In the genomic region with DNA sequence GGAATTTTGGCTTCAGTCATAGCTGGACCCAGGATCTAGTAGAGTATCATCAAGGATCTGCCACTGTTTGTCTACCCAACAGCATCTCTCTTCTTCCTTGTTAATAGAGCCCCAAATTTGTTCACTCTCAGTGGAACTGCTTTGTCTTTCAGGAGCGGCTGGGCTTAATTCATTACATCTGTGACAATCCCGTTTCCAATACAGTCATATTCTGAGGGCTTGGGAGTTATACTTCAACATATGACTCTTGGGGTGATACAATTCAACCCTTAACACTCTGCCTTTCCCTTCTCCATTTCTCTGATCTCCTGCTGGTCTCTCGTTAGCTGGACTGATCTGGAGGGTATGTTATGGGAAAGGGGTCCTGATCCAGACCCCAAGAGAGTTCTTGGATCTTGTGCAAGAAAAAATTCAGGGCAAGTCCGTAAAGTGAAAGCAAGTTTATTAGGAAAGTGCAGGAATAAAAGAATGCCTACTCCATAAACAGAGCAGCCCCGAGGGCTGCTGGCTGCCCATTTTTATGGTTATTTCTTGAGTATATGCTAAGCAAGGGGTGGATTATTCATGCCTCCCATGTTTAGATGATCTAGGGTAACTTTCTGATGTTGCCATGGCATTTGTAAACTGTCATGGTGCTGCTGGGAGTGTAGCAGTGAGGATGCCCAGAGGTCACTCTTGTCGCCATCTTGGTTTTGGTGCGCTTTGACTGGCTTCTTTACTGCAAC, we compare ENCODE assay signal across 1 cellular context.
TF ChIP-seq lines count a peak whose summit lies in the region.

No MANE protein-coding gene starts in this region.

TF ChIP-seq in GM23338, 12 proteins besides CTCF, POLR2A, EP300 and RAD21 (continued from another document):
- no peak for TF ChIP-seq REST (IDR thresholded peaks at IDR 0.05; ENCODE audit: unreplicated experiment)
- TF ChIP-seq CREB1 (CRISPR knock-in tag; IDR thresholded peaks at IDR 0.05; ENCODE audit: low read depth) = no peak
- TF ChIP-seq EZH2 (IDR thresholded peaks at IDR 0.05; ENCODE audit: low read depth, unreplicated experiment) = no peak
- no peak for TF ChIP-seq ETS1 (IDR thresholded peaks at IDR 0.05)
- no peak for TF ChIP-seq STAT1 (IDR thresholded peaks at IDR 0.05; ENCODE audit: unreplicated experiment)
- TF ChIP-seq POLR2AphosphoS5 (IDR thresholded peaks at IDR 0.05; ENCODE audit: low read depth) = no peak
TF ChIP-seq in GM23338: peak in this region for 0.
